In the genomic region with DNA sequence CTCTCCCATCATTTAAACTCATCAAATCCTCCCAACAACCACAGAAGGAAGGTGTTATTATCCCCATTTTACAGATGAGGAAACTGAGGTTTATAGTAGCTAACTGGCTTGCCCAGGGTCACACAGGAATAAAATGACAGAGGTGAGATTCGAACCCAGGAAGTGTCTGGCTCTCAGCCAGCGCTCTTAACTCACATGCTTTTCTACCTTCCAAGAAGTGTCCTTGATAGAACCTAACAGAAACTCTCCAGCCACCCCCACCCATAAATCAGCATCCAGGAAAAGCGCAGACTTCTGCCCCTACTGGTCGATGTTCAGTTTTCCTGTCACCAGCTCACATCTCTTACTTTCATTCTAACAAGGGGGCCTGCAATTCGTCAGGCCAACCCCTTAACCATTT, we compare ENCODE assay signal across 1 cellular context.
TF ChIP-seq lines count a peak whose summit lies in the region.

No MANE protein-coding gene starts in this region.

TF ChIP-seq in K562, 482 proteins besides CTCF, POLR2A, EP300 and RAD21:
- TF ChIP-seq KDM1A (IDR thresholded peaks at IDR 0.05) = peak; percentile 32 to 64
- TF ChIP-seq CCAR2 (IDR thresholded peaks at IDR 0.05; ENCODE audit: low read depth, low read length) = no peak
- no peak for TF ChIP-seq MCM5 (IDR thresholded peaks at IDR 0.05; ENCODE audit: low read depth)
- peak; percentile 76; the same call in 1 of the 2 replicates for TF ChIP-seq ADNP (tag; IDR thresholded peaks at IDR 0.05)
- TF ChIP-seq GTF3C2 (IDR thresholded peaks at IDR 0.05; ENCODE audit: borderline replicate concordance, extremely low read depth, insufficient read length) = no peak
- peak; percentile 40; the same call in 1 of the 2 replicates for TF ChIP-seq HDAC2 (IDR thresholded peaks at IDR 0.05)
- TF ChIP-seq PPARD (CRISPR knock-in tag; IDR thresholded peaks at IDR 0.05) = no peak
- peak; percentile 16; the same call in 1 of the 2 replicates for TF ChIP-seq NFIC (IDR thresholded peaks at IDR 0.05)
- TF ChIP-seq ZZZ3 (IDR thresholded peaks at IDR 0.05) = no peak
- no peak for TF ChIP-seq CBX1 (IDR thresholded peaks at IDR 0.05; ENCODE audit: low read depth)
- TF ChIP-seq ZNF780A (CRISPR knock-in tag; IDR thresholded peaks at IDR 0.05) = no peak
- peak; percentile 95 for TF ChIP-seq RBM25 (IDR thresholded peaks at IDR 0.05; ENCODE audit: low read depth, low read length, severe bottlenecking)
- TF ChIP-seq, protein P1, sequence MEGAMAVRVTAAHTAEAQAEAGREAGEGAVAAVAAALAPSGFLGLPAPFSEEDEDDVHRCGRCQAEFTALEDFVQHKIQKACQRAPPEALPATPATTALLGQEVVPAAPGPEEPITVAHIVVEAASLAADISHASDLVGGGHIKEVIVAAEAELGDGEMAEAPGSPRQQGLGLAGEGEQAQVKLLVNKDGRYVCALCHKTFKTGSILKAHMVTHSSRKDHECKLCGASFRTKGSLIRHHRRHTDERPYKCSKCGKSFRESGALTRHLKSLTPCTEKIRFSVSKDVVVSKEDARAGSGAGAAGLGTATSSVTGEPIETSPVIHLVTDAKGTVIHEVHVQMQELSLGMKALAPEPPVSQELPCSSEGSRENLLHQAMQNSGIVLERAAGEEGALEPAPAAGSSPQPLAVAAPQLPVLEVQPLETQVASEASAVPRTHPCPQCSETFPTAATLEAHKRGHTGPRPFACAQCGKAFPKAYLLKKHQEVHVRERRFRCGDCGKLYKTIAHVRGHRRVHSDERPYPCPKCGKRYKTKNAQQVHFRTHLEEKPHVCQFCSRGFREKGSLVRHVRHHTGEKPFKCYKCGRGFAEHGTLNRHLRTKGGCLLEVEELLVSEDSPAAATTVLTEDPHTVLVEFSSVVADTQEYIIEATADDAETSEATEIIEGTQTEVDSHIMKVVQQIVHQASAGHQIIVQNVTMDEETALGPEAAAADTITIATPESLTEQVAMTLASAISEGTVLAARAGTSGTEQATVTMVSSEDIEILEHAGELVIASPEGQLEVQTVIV (CRISPR knock-in tag; IDR thresholded peaks at IDR 0.05; ENCODE audit: borderline replicate concordance) = no peak
- peak; percentile 92 for TF ChIP-seq BCOR (IDR thresholded peaks at IDR 0.05)
- peak; percentile 78 for TF ChIP-seq MEIS2 (IDR thresholded peaks at IDR 0.05; ENCODE audit: partially characterized antibody)
- no peak for TF ChIP-seq PBX2 (CRISPR knock-in tag; IDR thresholded peaks at IDR 0.05; ENCODE audit: low read depth)
- peak; percentile 75 for TF ChIP-seq PBX2 (tag; conservative IDR thresholded peaks at IDR 0.05; ENCODE audit: low read depth)
- no peak for TF ChIP-seq FOXJ2 (tag; IDR thresholded peaks at IDR 0.05)
- TF ChIP-seq CHD4 (IDR thresholded peaks at IDR 0.05; ENCODE audit: insufficient read depth, insufficient replicate concordance, low read depth, low read length, poor library complexity, severe bottlenecking) = peak; percentile 74
- TF ChIP-seq DNMT1 (IDR thresholded peaks at IDR 0.05) = no peak
- peak; percentile 67 for TF ChIP-seq PKNOX1 (IDR thresholded peaks at IDR 0.05)
- TF ChIP-seq RCOR1 (IDR thresholded peaks at IDR 0.05; ENCODE audit: borderline replicate concordance in 1 of 2, low read depth in 2 of 2, low read length in 2 of 2) = peak in 1 of 2 experiments; percentile 48; a peak in 1 of 4 replicates
- TF ChIP-seq GATAD2B (IDR thresholded peaks at IDR 0.05; ENCODE audit: borderline replicate concordance) = no peak
- TF ChIP-seq SMARCA5 (IDR thresholded peaks at IDR 0.05) = peak; percentile 83
